18 cellular contexts compared by ENCODE assay signal in the genomic region with DNA sequence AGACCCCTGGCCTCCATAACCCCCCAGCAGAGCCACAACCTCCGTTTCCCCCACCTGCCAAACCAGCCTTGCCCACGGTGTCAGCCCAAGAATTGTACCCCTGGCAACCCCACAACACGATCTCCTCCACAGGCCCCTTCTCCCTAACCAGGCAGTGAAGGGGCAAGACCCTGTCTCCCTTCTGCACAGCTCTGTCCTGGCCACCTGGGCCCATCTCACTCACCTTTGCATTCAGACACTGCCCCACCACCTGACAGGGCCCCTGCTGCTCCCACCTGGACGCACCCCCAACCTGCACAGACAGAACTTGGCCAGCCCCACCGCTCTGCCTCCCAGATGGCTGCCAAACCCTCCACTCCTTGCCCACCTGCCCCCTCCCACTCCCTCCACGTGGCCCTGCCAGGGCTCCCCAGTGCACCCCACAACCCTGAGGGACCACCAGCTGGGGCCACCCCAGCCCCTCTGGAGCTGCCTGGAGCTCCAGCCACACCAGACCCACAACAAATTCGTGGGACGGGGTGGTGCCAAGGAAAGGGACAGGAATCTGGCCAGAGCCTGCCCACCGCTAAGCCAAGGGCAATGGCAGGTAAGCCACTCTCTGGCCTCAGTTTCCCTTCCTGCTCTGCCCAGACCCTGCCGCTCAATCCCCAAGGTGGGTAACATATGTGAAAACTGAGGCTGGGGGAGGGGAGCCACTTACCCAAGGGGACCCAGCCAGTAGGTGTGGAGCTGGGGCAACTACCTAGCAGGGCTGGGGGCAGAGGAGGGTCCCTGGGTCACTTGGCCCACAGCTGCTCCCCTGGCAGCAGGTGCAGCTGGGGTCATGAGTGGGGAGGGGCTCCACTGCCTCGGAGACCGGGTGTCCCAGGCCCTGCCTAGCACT. TPM values are rescaled to one million over a fixed set of nuclear protein-coding genes. Genes with fewer than 3 reads are reported as not detected.
DNase-seq lines count a peak whose midpoint lies in the region; ATAC-seq and TF ChIP-seq lines count a peak whose summit lies in the region.
"Had no signal": no experiment of that assay in that cellular context is flagged by ENCODE, and none has a peak within 500 bp of the region (broad histone marks: within the 10 kb centered on the region; RNA-seq: fewer than 3 reads in every experiment).

No MANE protein-coding gene starts in this region.

- H3K9me3 Mint-ChIP-seq in immature natural killer cell, result no peaks in the 10 kb centered on the region
- H3K9me3 Mint-ChIP-seq: activated naive CD8-positive, alpha-beta T cell treated with anti-CD3 and anti-CD28 coated beads, Interleukin-2, amount 10 ng/mL, durations not matched to agents 7 days and 5 days had no signal

- H3K36me3 ChIP-seq in BLaER1, result no peaks in the 10 kb centered on the region
- no peaks in the 10 kb centered on the region for H3K36me3 ChIP-seq in mammary epithelial cell (ENCODE audit: insufficient read depth, low read length)
- no peaks in the 10 kb centered on the region for H3K36me3 ChIP-seq in hepatocyte (replicated peaks; ENCODE audit: insufficient read depth, low read depth)
- no peaks in the 10 kb centered on the region for H3K36me3 ChIP-seq in gastrocnemius medialis
- H3K36me3 ChIP-seq: cardiac muscle cell had no signal

- H3K9me2 ChIP-seq in hepatocyte (replicated peaks; ENCODE audit: insufficient read depth), result no peaks in the 10 kb centered on the region

- dilution Hi-C loops in mammary epithelial cell (cut with HindIII; ENCODE audit: low sequenced_read_pairs), result no loop called here

- TF ChIP-seq POLR2A in gastrocnemius medialis (IDR thresholded peaks at IDR 0.05), result no peak
- TF ChIP-seq POLR2A in lower leg skin (IDR thresholded peaks at IDR 0.05), result no peak

- BruUV-seq in mammary epithelial cell (replicated peaks; lab: Mats Ljungman, UMichigan), result no TSS peak

- WGBS in mammary epithelial cell (ENCODE audit: low coverage, missing lambda C conversion rate), result 83% methylated on average over 9 of the region's 12 CpGs
- 80% methylated on average over 10 of the region's 12 CpGs for WGBS in hepatocyte (ENCODE audit: low lambda C conversion rate, missing lambda C conversion rate)
- 52 to 57% methylated on average over 8 to 12 of the region's 12 CpGs for WGBS in lower leg skin, 2 donors

- no peak for ATAC-seq in gastrocnemius medialis

- peak overlapping the region; percentile 85 for H3K4me2 ChIP-seq in BLaER1
- peak overlapping the region; percentile 77 for H3K4me2 ChIP-seq in mammary epithelial cell (ENCODE audit: insufficient read depth, low read depth, low read length)
- peak overlapping the region; percentile 74 for H3K4me2 ChIP-seq in hepatocyte

- DNase-seq in mammary epithelial cell (no peak), hepatocyte (ENCODE audit: low spot score) (no peak), gastrocnemius medialis (no peak), medulla oblongata (ENCODE audit: extremely low spot score) (no peak), occipital lobe (lab: John Stamatoyannopoulos, UW) (no peak), lower leg skin (ENCODE audit: low spot score in 2 of 2) (no peak), immature natural killer cell (no peak)
- DNase-seq: ACHN; activated CD4-positive, alpha-beta T cell treated with anti-CD3 and anti-CD28 coated beads, Interleukin-2, amount 50 U/mL, for 48 hours; activated naive CD8-positive, alpha-beta T cell treated with anti-CD3 and anti-CD28 coated beads, Interleukin-2, amount 10 ng/mL, durations not matched to agents 7 days and 5 days; activated T-cell treated with anti-CD3 and anti-CD28 coated beads, Interleukin-2, amount 50 U/mL, for 48 hours; effector memory CD4-positive, alpha-beta T cell; NCI-H187 treated with DMSO at 0.1 percent for 48 hours; NCI-H510A treated with DMSO at 0.1 percent for 48 hours had no signal

- H3K9ac ChIP-seq in BLaER1 (no peak overlapping the region), mammary epithelial cell (ENCODE audit: insufficient read depth, low read length) (peak overlapping the region; percentile 81)

- H3K4me3 Mint-ChIP-seq in immature natural killer cell, result no peak overlapping the region
- H3K4me3 Mint-ChIP-seq: activated naive CD8-positive, alpha-beta T cell treated with anti-CD3 and anti-CD28 coated beads, Interleukin-2, amount 10 ng/mL, durations not matched to agents 7 days and 5 days had no signal

- no peaks in the 10 kb centered on the region for H3K4me1 Mint-ChIP-seq in immature natural killer cell
- H3K4me1 Mint-ChIP-seq: activated naive CD8-positive, alpha-beta T cell treated with anti-CD3 and anti-CD28 coated beads, Interleukin-2, amount 10 ng/mL, durations not matched to agents 7 days and 5 days had no signal

- in situ Hi-C loops in mammary epithelial cell (cut with MboI; ENCODE audit: low sequenced_read_pairs in 2 of 2) (no loop called here), gastrocnemius medialis (cut with MboI; ENCODE audit: low sequenced_read_pairs in 4 of 4) (no loop called here)

- H3K4me3 ChIP-seq in BLaER1 (no peak overlapping the region), mammary epithelial cell (replicated peaks in 1 of 3; ENCODE audit: insufficient read depth in 1 of 3, low read depth in 2 of 3, low read length in 3 of 3) (peak overlapping the region in 1 of 3 experiments; percentile 14), hepatocyte (no peak overlapping the region), gastrocnemius medialis (no peak overlapping the region), lower leg skin (ENCODE audit: low read depth, poor library complexity, severe bottlenecking) (no peak overlapping the region)
- H3K4me3 ChIP-seq: cardiac muscle cell, SK-N-MC had no signal

- H3K27ac ChIP-seq in BLaER1, result no peak overlapping the region
- peak overlapping the region; percentile 98 for H3K27ac ChIP-seq in mammary epithelial cell (ENCODE audit: insufficient read depth, low read depth, low read length)
- H3K27ac ChIP-seq in hepatocyte, result no peak overlapping the region
- H3K27ac ChIP-seq in gastrocnemius medialis, result peak overlapping the region in 3 of 4 donors; percentile 54 to 56 (median 56)
- H3K27ac ChIP-seq: cardiac muscle cell, SK-N-MC had no signal

- H3K79me2 ChIP-seq in mammary epithelial cell (ENCODE audit: insufficient read depth, low read length) (peaks cover 7% of the 10 kb centered on the region), hepatocyte (no peaks in the 10 kb centered on the region)

- TF ChIP-seq CTCF in mammary epithelial cell (conservative IDR thresholded peaks at IDR 0.05 in 1 of 2, IDR thresholded peaks at IDR 0.05 in 1 of 2; ENCODE audit: extremely low read depth in 1 of 2, insufficient read depth in 1 of 2, low read depth in 1 of 2, low read length in 2 of 2) (no peak), hepatocyte (IDR thresholded peaks at IDR 0.05; ENCODE audit: poor library complexity) (no peak), gastrocnemius medialis (IDR thresholded peaks at IDR 0.05 in 4 of 5, conservative IDR thresholded peaks at IDR 0.05 in 1 of 5) (no peak), lower leg skin (IDR thresholded peaks at IDR 0.05) (no peak)

- H3K4me1 ChIP-seq in BLaER1 (peaks cover 42% of the 10 kb centered on the region), mammary epithelial cell (ENCODE audit: insufficient read depth, low read length) (peaks cover 53% of the 10 kb centered on the region), hepatocyte (ENCODE audit: insufficient read depth) (peaks cover 33% of the 10 kb centered on the region), gastrocnemius medialis (peaks cover 0 to 4% of the 10 kb centered on the region in 2 donors)

- no peaks in the 10 kb centered on the region for H3K36me3 Mint-ChIP-seq in immature natural killer cell
- H3K36me3 Mint-ChIP-seq: activated naive CD8-positive, alpha-beta T cell treated with anti-CD3 and anti-CD28 coated beads, Interleukin-2, amount 10 ng/mL, durations not matched to agents 7 days and 5 days had no signal

- H2AFZ ChIP-seq in mammary epithelial cell (ENCODE audit: low read depth, low read length) (no peak overlapping the region), hepatocyte (no peak overlapping the region)

- no peak overlapping the region for H3K27ac Mint-ChIP-seq in immature natural killer cell
- H3K27ac Mint-ChIP-seq: activated naive CD8-positive, alpha-beta T cell treated with anti-CD3 and anti-CD28 coated beads, Interleukin-2, amount 10 ng/mL, durations not matched to agents 7 days and 5 days had no signal

- CTCF ChIA-PET in mammary epithelial cell (lab: Charles Lee; ENCODE audit: low non-redundant PET), result no interaction called here

- no peaks in the 10 kb centered on the region for H3K9me3 ChIP-seq in BLaER1
- H3K9me3 ChIP-seq in mammary epithelial cell (replicated peaks; ENCODE audit: insufficient read depth, low read length), result no peaks in the 10 kb centered on the region
- no peaks in the 10 kb centered on the region for H3K9me3 ChIP-seq in hepatocyte (ENCODE audit: low read depth)
- no peaks in the 10 kb centered on the region for H3K9me3 ChIP-seq in gastrocnemius medialis

- no peaks in the 10 kb centered on the region for H3K27me3 ChIP-seq in BLaER1
- no peaks in the 10 kb centered on the region for H3K27me3 ChIP-seq in mammary epithelial cell (ENCODE audit: insufficient read depth, low read length)
- peaks cover 4% of the 10 kb centered on the region for H3K27me3 ChIP-seq in hepatocyte
- H3K27me3 ChIP-seq in gastrocnemius medialis, result peaks cover 8 to 18% (median 17%) of the 10 kb centered on the region in 3 donors
- H3K27me3 ChIP-seq: cardiac muscle cell had no signal

- peaks cover 2 to 3% (median 2%) of the 10 kb centered on the region in 3 donors for H3K27me3 Mint-ChIP-seq in immature natural killer cell (ENCODE audit: low read depth in 3 of 3)

- H4K20me1 ChIP-seq in BLaER1 (peaks cover 5% of the 10 kb centered on the region; the same call in 1 of the 2 replicates), mammary epithelial cell (ENCODE audit: insufficient read depth, low read length) (no peaks in the 10 kb centered on the region), hepatocyte (ENCODE audit: insufficient read depth, poor library complexity, severe bottlenecking) (no peaks in the 10 kb centered on the region)

- intact Hi-C loops in mammary epithelial cell (cut with micrococcal nuclease) (loop anchor here (5.0 kb wide), 1 partner anchor 214 kb away; the partner anchor contains the start of gene SIVA1), gastrocnemius medialis (cut with DNase I; ENCODE audit: low total_unique reads) (no loop called here), lower leg skin (cut with DNase I; ENCODE audit: low total_unique reads) (no loop called here)

RNA-seq across cellular contexts. Expression of gene AHNAK2, which starts 11.7 kb away (rescaled TPM):
- 100 to 1,000 TPM; 110 to 302 TPM for total RNA-seq in mammary epithelial cell
- polyA plus RNA-seq in mammary epithelial cell, result 43.1 TPM
- polyA minus RNA-seq in mammary epithelial cell, result 327 TPM
- total RNA-seq in hepatocyte, result 4.6 and 5.9 TPM in 2 replicates
- 1.8 and 2.4 TPM in 2 replicates for polyA plus RNA-seq in hepatocyte
- 1 to 10 TPM; 2.0 to 8.6 (median 3.4) TPM for total RNA-seq in gastrocnemius medialis
- 20.6 TPM for total RNA-seq in occipital lobe
- total RNA-seq in lower leg skin, result 100 to 1,000 TPM; 671 to 950 (median 756) TPM
- polyA plus RNA-seq in immature natural killer cell, result not detected

RNA-seq across cellular contexts. Expression of gene CLBA1, which starts 19.1 kb away (rescaled TPM):
- total RNA-seq in mammary epithelial cell (10 to 100 TPM; 11.0 to 14.7 TPM), hepatocyte (4.5 and 6.4 TPM in 2 replicates), gastrocnemius medialis (1 to 10 TPM in 3 of 4 donors, under 1 TPM in 1; 0.71 to 4.0 (median 3.3) TPM), occipital lobe (10.1 TPM), lower leg skin (10 to 100 TPM in 1 of 4 donors, 1 to 10 TPM in 3; 2.2 to 11.7 (median 6.5) TPM)
- polyA plus RNA-seq in mammary epithelial cell (7.4 TPM), hepatocyte (5.1 and 9.3 TPM in 2 replicates), immature natural killer cell (under 1 TPM in 2 of 3 donors, not detected in 1; 0.37 to 0.57 TPM)
- polyA minus RNA-seq in mammary epithelial cell, result 3.0 TPM

RNA-seq across cellular contexts. Expression of gene PLD4, which starts 41.8 kb away (rescaled TPM):
- total RNA-seq in mammary epithelial cell (under 1 TPM in 1 of 2 donors, not detected in 1; 0.09 TPM), hepatocyte (not detected in 2 replicates), gastrocnemius medialis (not detected), occipital lobe (5.8 TPM), lower leg skin (1 to 10 TPM in 3 of 4 donors, under 1 TPM in 1; 0.84 to 2.6 (median 1.2) TPM)
- polyA plus RNA-seq in mammary epithelial cell (0.01 TPM), hepatocyte (0.77 and 1.1 TPM in 2 replicates), immature natural killer cell (10 to 100 TPM in 2 of 3 donors, 1 to 10 TPM in 1; 2.3 to 49.3 (median 19.7) TPM)
- polyA minus RNA-seq in mammary epithelial cell, result not detected
- total RNA-seq: fibroblast of villous mesenchyme had no signal

RNA-seq across cellular contexts. Expression of gene CDCA4, which starts 54.4 kb away (rescaled TPM):
- total RNA-seq in mammary epithelial cell, result 10 to 100 TPM; 38.2 to 61.7 TPM
- 53.4 TPM for polyA plus RNA-seq in mammary epithelial cell
- polyA minus RNA-seq in mammary epithelial cell, result 38.9 TPM
- total RNA-seq in hepatocyte, result 13.6 and 15.7 TPM in 2 replicates
- polyA plus RNA-seq in hepatocyte, result 15.0 and 17.1 TPM in 2 replicates
- 1 to 10 TPM in 3 of 4 donors, under 1 TPM in 1; 0.71 to 2.2 (median 1.8) TPM for total RNA-seq in gastrocnemius medialis
- 11.1 TPM for total RNA-seq in occipital lobe
- 10 to 100 TPM; 39.3 to 45.7 (median 41.5) TPM for total RNA-seq in lower leg skin
- polyA plus RNA-seq in immature natural killer cell, result 10 to 100 TPM; 14.5 to 18.3 (median 14.6) TPM

Comparison
In these comparisons a context has a peak if more than half of its experiments do, and no peak if none do; other contexts are left out.
1. H3K27ac ChIP-seq: peak in mammary epithelial cell (single experiment) and gastrocnemius medialis (3 of 4); none in BLaER1 (single experiment) and hepatocyte (single experiment).
2. Peak in every context shown above with its lines, with median percentiles within 50 percentile points of each other: H3K4me2 ChIP-seq.